In genomic region chr19:47582320-47582909, GRCh38 we compare ENCODE assay signal across 13 cellular contexts. TPM values are rescaled to one million over a fixed set of nuclear protein-coding genes. Genes with fewer than 3 reads are reported as not detected.
DNase-seq lines count a peak whose midpoint lies in the region; FAIRE-seq and TF ChIP-seq lines count a peak whose summit lies in the region.
"Had no signal": no experiment of that assay in that cellular context is flagged by ENCODE, and none has a peak within 500 bp of the region (broad histone marks: within the 10 kb centered on the region; RNA-seq: fewer than 3 reads in every experiment).

No MANE protein-coding gene starts in this region.

- peak overlapping the region; percentile 69 for H3K27ac Mint-ChIP-seq in activated T-helper 1 cell treated with anti-CD3 and anti-CD28 coated beads, Interleukin-12 subunit alpha, Interleukin-12 subunit beta, Interleukin-2, Interleukin-4 antibody, amounts not matched to agents 30 ng/mL and 10 ng/mL and 1 ng/mL, durations not matched to agents 14 hours and 24 hours and 36 hours

- H3K36me3 ChIP-seq in GM23248 (ENCODE audit: low read depth) (no peaks in the 10 kb centered on the region), hepatocyte (replicated peaks; ENCODE audit: insufficient read depth, low read depth) (no peaks in the 10 kb centered on the region)
- H3K36me3 ChIP-seq: sigmoid colon had no signal

- H3K79me2 ChIP-seq in GM23248 (ENCODE audit: insufficient read depth) (no peaks in the 10 kb centered on the region), hepatocyte (no peaks in the 10 kb centered on the region)

- H2AFZ ChIP-seq in GM23248 (peak overlapping the region; percentile 45; the same call in 1 of the 2 replicates), hepatocyte (no peak overlapping the region)

- peak overlapping the region; percentile 16 for H3K4me3 Mint-ChIP-seq in activated T-helper 1 cell treated with anti-CD3 and anti-CD28 coated beads, Interleukin-12 subunit alpha, Interleukin-12 subunit beta, Interleukin-2, Interleukin-4 antibody, amounts not matched to agents 30 ng/mL and 10 ng/mL and 1 ng/mL, durations not matched to agents 14 hours and 24 hours and 36 hours

- H3F3A ChIP-seq in GM23248 (ENCODE audit: insufficient read depth): no peaks in the 10 kb centered on the region

- no peaks in the 10 kb centered on the region for H3K9me3 ChIP-seq in GM23248 (ENCODE audit: low read depth)
- no peaks in the 10 kb centered on the region for H3K9me3 ChIP-seq in hepatocyte (ENCODE audit: low read depth)

- intact Hi-C loops in activated T-helper 1 cell treated with anti-CD3 and anti-CD28 coated beads, Interleukin-12 subunit alpha, Interleukin-12 subunit beta, Interleukin-2, Interleukin-4 antibody, amounts not matched to agents 30 ng/mL and 10 ng/mL and 1 ng/mL, durations not matched to agents 14 hours and 24 hours and 36 hours (cut with micrococcal nuclease): no loop called here

- no peak overlapping the region for H3K4me3 ChIP-seq in GM23248
- no peak overlapping the region for H3K4me3 ChIP-seq in hepatocyte
- H3K4me3 ChIP-seq: sigmoid colon had no signal

- H3K9me3 Mint-ChIP-seq in activated T-helper 1 cell treated with anti-CD3 and anti-CD28 coated beads, Interleukin-12 subunit alpha, Interleukin-12 subunit beta, Interleukin-2, Interleukin-4 antibody, amounts not matched to agents 30 ng/mL and 10 ng/mL and 1 ng/mL, durations not matched to agents 14 hours and 24 hours and 36 hours: peaks cover 10% of the 10 kb centered on the region

- H3K4me2 ChIP-seq in GM23248 (ENCODE audit: unreplicated experiment) (no peak overlapping the region), hepatocyte (peak overlapping the region; percentile 13)

- H3K27me3 Mint-ChIP-seq in activated T-helper 1 cell treated with anti-CD3 and anti-CD28 coated beads, Interleukin-12 subunit alpha, Interleukin-12 subunit beta, Interleukin-2, Interleukin-4 antibody, amounts not matched to agents 30 ng/mL and 10 ng/mL and 1 ng/mL, durations not matched to agents 14 hours and 24 hours and 36 hours (ENCODE audit: insufficient read depth): peaks cover 5% of the 10 kb centered on the region

- DNase-seq in AG08396 (ENCODE audit: low spot score) (peak; percentile 67), GM23248 (no peak), hepatocyte (ENCODE audit: low spot score) (no peak), anterior cingulate cortex (lab: John Stamatoyannopoulos, UW) (no peak), erythroblast (lab: John Stamatoyannopoulos, UW) (no peak), RCC 7860 (ENCODE audit: low spot score) (no peak), superior temporal gyrus (ENCODE audit: extremely low spot score) (no peak)
- no peak for DNase-seq in activated T-helper 1 cell treated with anti-CD3 and anti-CD28 coated beads, Interleukin-12 subunit alpha, Interleukin-12 subunit beta, Interleukin-2, Interleukin-4 antibody, amounts not matched to agents 30 ng/mL and 10 ng/mL and 1 ng/mL, durations not matched to agents 14 hours and 24 hours and 36 hours (ENCODE audit: low spot score)
- DNase-seq: DMS153, NCI-H2029 treated with DMSO at 0.1 percent for 48 hours, SHP77 treated with DMSO at 0.1 percent for 48 hours, sigmoid colon had no signal

- no peaks in the 10 kb centered on the region for H3K27me3 ChIP-seq in GM23248 (replicated peaks; ENCODE audit: insufficient read depth)
- no peaks in the 10 kb centered on the region for H3K27me3 ChIP-seq in hepatocyte
- H3K27me3 ChIP-seq: sigmoid colon had no signal

- in situ Hi-C loops in GM23248 (cut with MboI): no loop called here

- peaks cover 24% of the 10 kb centered on the region for H3K4me1 Mint-ChIP-seq in activated T-helper 1 cell treated with anti-CD3 and anti-CD28 coated beads, Interleukin-12 subunit alpha, Interleukin-12 subunit beta, Interleukin-2, Interleukin-4 antibody, amounts not matched to agents 30 ng/mL and 10 ng/mL and 1 ng/mL, durations not matched to agents 14 hours and 24 hours and 36 hours (ENCODE audit: low read depth)

- no peak for TF ChIP-seq POLR2A in erythroblast (IDR thresholded peaks at IDR 0.05; ENCODE audit: low read length)

- FAIRE-seq in RCC 7860 (lab: Jason Lieb, UNC): no peak
- FAIRE-seq: H54 had no signal

- no peaks in the 10 kb centered on the region for H4K20me1 ChIP-seq in GM23248 (ENCODE audit: insufficient read depth)
- no peaks in the 10 kb centered on the region for H4K20me1 ChIP-seq in hepatocyte (ENCODE audit: insufficient read depth, poor library complexity, severe bottlenecking)

- no peak for TF ChIP-seq CTCF in hepatocyte (IDR thresholded peaks at IDR 0.05; ENCODE audit: poor library complexity)

- no peaks in the 10 kb centered on the region for H3K36me3 Mint-ChIP-seq in activated T-helper 1 cell treated with anti-CD3 and anti-CD28 coated beads, Interleukin-12 subunit alpha, Interleukin-12 subunit beta, Interleukin-2, Interleukin-4 antibody, amounts not matched to agents 30 ng/mL and 10 ng/mL and 1 ng/mL, durations not matched to agents 14 hours and 24 hours and 36 hours (ENCODE audit: low read depth)

- WGBS in GM23248 (ENCODE audit: low coverage in 1 of 2, low lambda C conversion rate in 2 of 2, missing lambda C conversion rate in 2 of 2), 2 experiments: 45 to 48% methylated on average over 6 of the region's 6 CpGs
- 43% methylated on average over 6 of the region's 6 CpGs for WGBS in hepatocyte (ENCODE audit: low lambda C conversion rate, missing lambda C conversion rate)

- no peak overlapping the region for H3K9ac ChIP-seq in GM23248

- no peaks in the 10 kb centered on the region for H3K9me2 ChIP-seq in GM23248 (ENCODE audit: insufficient read depth)
- H3K9me2 ChIP-seq in hepatocyte (replicated peaks; ENCODE audit: insufficient read depth): no peaks in the 10 kb centered on the region

- H3K27ac ChIP-seq in GM23248: no peak overlapping the region
- no peak overlapping the region for H3K27ac ChIP-seq in hepatocyte
- H3K27ac ChIP-seq: sigmoid colon had no signal

- H3K4me1 ChIP-seq in GM23248 (ENCODE audit: insufficient read depth) (0 out of 2 replicates have a peak, but pooled peaks cover 5% of the 10 kb centered on the region), hepatocyte (ENCODE audit: insufficient read depth) (no peaks in the 10 kb centered on the region)
- H3K4me1 ChIP-seq: sigmoid colon had no signal

RNA-seq across cellular contexts. Expression of gene ZNF541, which starts 9.5 kb away (rescaled TPM):
- total RNA-seq in GM23248 (2014; rRNA removed; shearing (Covaris generic)): not detected in 2 replicates
- polyA plus RNA-seq in GM23248 (2016; fragmentation: Nextera tagmentation; extraction: Ambion mirVana): 0.11 and 0.15 TPM in 2 replicates
- total RNA-seq in activated T-helper 1 cell treated with anti-CD3 and anti-CD28 coated beads, Interleukin-12 subunit alpha, Interleukin-12 subunit beta, Interleukin-2, Interleukin-4 antibody, amounts not matched to agents 30 ng/mL and 10 ng/mL and 1 ng/mL, durations not matched to agents 14 hours and 24 hours and 36 hours: 0.05 and 0.39 TPM in 2 replicates
- 0.43 TPM in 1 of 2 replicates, not detected in the other for total RNA-seq in hepatocyte
- 0.05 and 0.84 TPM in 2 replicates for polyA plus RNA-seq in hepatocyte

RNA-seq across cellular contexts. Expression of gene BICRA, which starts 26.5 kb away (rescaled TPM):
- total RNA-seq in GM23248 (2014; rRNA removed; shearing (Covaris generic)): 0.86 and 3.8 TPM in 2 replicates
- 0.81 and 1.1 TPM in 2 replicates for polyA plus RNA-seq in GM23248 (2016; fragmentation: Nextera tagmentation; extraction: Ambion mirVana)
- 13.0 and 13.5 TPM in 2 replicates for total RNA-seq in activated T-helper 1 cell treated with anti-CD3 and anti-CD28 coated beads, Interleukin-12 subunit alpha, Interleukin-12 subunit beta, Interleukin-2, Interleukin-4 antibody, amounts not matched to agents 30 ng/mL and 10 ng/mL and 1 ng/mL, durations not matched to agents 14 hours and 24 hours and 36 hours
- 2.2 and 3.4 TPM in 2 replicates for total RNA-seq in hepatocyte
- polyA plus RNA-seq in hepatocyte: 3.4 and 5.4 TPM in 2 replicates
